Comparison of ENCODE assay signal across 17 cellular contexts in the genomic region with DNA sequence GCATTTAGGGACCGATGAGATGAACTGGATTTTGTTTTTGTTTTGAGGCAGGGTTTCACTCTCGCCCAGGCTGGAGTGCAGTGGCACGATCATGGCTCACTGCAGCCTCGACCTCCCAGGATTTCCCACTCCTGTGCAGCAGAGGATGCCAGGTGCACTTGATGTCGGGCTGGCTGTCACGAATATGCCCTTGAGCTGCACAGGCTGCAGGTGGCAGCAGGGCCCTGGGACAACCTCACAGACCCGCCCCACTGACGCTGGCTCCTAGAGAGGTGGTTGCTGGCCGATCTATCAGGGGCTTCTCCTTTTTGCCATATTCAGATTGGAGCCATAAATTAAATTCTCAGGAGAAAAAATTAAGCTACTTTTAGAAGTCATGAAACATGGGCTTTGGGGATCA. TPM values are rescaled to one million over a fixed set of nuclear protein-coding genes. Genes with fewer than 3 reads are reported as not detected.
A peak's percentile ranks its signal among the peaks of the same experiment; 100 is the strongest.
DNase-seq lines count a peak whose midpoint lies in the region; ATAC-seq and TF ChIP-seq lines count a peak whose summit lies in the region.
"Had no signal": no experiment of that assay in that cellular context is flagged by ENCODE, and none has a peak within 500 bp of the region (broad histone marks: within the 10 kb centered on the region; RNA-seq: fewer than 3 reads in every experiment).

No MANE protein-coding gene starts in this region.

- H3K4me3 Mint-ChIP-seq in stimulated activated effector memory CD8-positive, alpha-beta T cell treated with anti-CD3 and anti-CD28 coated beads, Interleukin-12 subunit alpha, Interleukin-12 subunit beta, amount 100 ng/mL, for 72 hours = no peak overlapping the region
- H3K4me3 Mint-ChIP-seq: activated CD4-positive, alpha-beta T cell treated with anti-CD3 and anti-CD28 coated beads, Interleukin-2, amount 10 ng/mL, durations not matched to agents 24 days and 14 days; neural crest cell; type B pancreatic cell had no signal

- H3K4me3 ChIP-seq in mucosa of descending colon (no peak overlapping the region), ascending aorta (no peak overlapping the region)
- H3K4me3 ChIP-seq: colonic mucosa, smooth muscle cell had no signal

- no peak overlapping the region for H3K27ac Mint-ChIP-seq in stimulated activated effector memory CD8-positive, alpha-beta T cell treated with anti-CD3 and anti-CD28 coated beads, Interleukin-12 subunit alpha, Interleukin-12 subunit beta, amount 100 ng/mL, for 72 hours
- H3K27ac Mint-ChIP-seq: activated naive CD4-positive, alpha-beta T cell treated with anti-CD3 and anti-CD28 coated beads, Interleukin-2, amount 50 U/mL, for 72 hours; type B pancreatic cell had no signal

- TF ChIP-seq CTCF in mucosa of descending colon (IDR thresholded peaks at IDR 0.05) (no peak), ascending aorta (IDR thresholded peaks at IDR 0.05) (no peak)

- no peaks in the 10 kb centered on the region for H3K36me3 Mint-ChIP-seq in stimulated activated effector memory CD8-positive, alpha-beta T cell treated with anti-CD3 and anti-CD28 coated beads, Interleukin-12 subunit alpha, Interleukin-12 subunit beta, amount 100 ng/mL, for 72 hours
- H3K36me3 Mint-ChIP-seq: type B pancreatic cell had no signal

- H3K4me1 Mint-ChIP-seq in stimulated activated effector memory CD8-positive, alpha-beta T cell treated with anti-CD3 and anti-CD28 coated beads, Interleukin-12 subunit alpha, Interleukin-12 subunit beta, amount 100 ng/mL, for 72 hours = peaks cover 5% of the 10 kb centered on the region

- H3K9me3 Mint-ChIP-seq in stimulated activated effector memory CD8-positive, alpha-beta T cell treated with anti-CD3 and anti-CD28 coated beads, Interleukin-12 subunit alpha, Interleukin-12 subunit beta, amount 100 ng/mL, for 72 hours = peaks cover 2% of the 10 kb centered on the region
- H3K9me3 Mint-ChIP-seq: type B pancreatic cell had no signal

- H3K27me3 ChIP-seq in ascending aorta = no peaks in the 10 kb centered on the region
- H3K27me3 ChIP-seq: colonic mucosa, foreskin keratinocyte had no signal

- no peak overlapping the region for H3K27ac ChIP-seq in ascending aorta
- H3K27ac ChIP-seq: colonic mucosa had no signal

- peaks cover 2% of the 10 kb centered on the region for H3K4me1 ChIP-seq in mucosa of descending colon (ENCODE audit: low read depth)
- H3K4me1 ChIP-seq in ascending aorta = no peaks in the 10 kb centered on the region
- H3K4me1 ChIP-seq: colonic mucosa had no signal

- intact Hi-C loops in mucosa of descending colon (cut with DNase I, micrococcal nuclease) (no loop called here), ascending aorta (cut with DNase I) (no loop called here)

- H3K36me3 ChIP-seq in mucosa of descending colon (ENCODE audit: low read depth) (no peaks in the 10 kb centered on the region), ascending aorta (no peaks in the 10 kb centered on the region)
- H3K36me3 ChIP-seq: colonic mucosa had no signal

- peak; percentile 57 for ATAC-seq in mucosa of descending colon
- ATAC-seq in GM21526 (IDR thresholded peaks at IDR 0.05; ENCODE audit: low FRiP score, unreplicated experiment) = no peak
- no peak for ATAC-seq in stimulated activated effector memory CD8-positive, alpha-beta T cell treated with anti-CD3 and anti-CD28 coated beads, Interleukin-12 subunit alpha, Interleukin-12 subunit beta, amount 100 ng/mL, for 72 hours
- ATAC-seq: foreskin keratinocyte had no signal

- DNase-seq in NCI-H748 (lab: John Stamatoyannopoulos, UW; ENCODE audit: unreplicated experiment) (peak; percentile 43), NCI-H748 treated with DMSO at 0.1 percent for 48 hours (lab: John Stamatoyannopoulos, UW) (no peak), HT-29 (ENCODE audit: low spot score) (peak; percentile 41), SHP77 (lab: John Stamatoyannopoulos, UW) (peak; percentile 68 to 81), mucosa of descending colon (no peak), ascending aorta (ENCODE audit: low spot score in 2 of 2) (no peak)
- DNase-seq in stimulated activated effector memory CD8-positive, alpha-beta T cell treated with anti-CD3 and anti-CD28 coated beads, Interleukin-12 subunit alpha, Interleukin-12 subunit beta, amount 100 ng/mL, for 72 hours (ENCODE audit: low spot score in 2 of 2) = no peak
- DNase-seq: activated CD4-positive, alpha-beta T cell treated with anti-CD3 and anti-CD28 coated beads, Interleukin-2, amount 10 ng/mL, durations not matched to agents 24 days and 14 days; colonic mucosa; foreskin keratinocyte; kidney; SK-N-SH had no signal

- H3K9me3 ChIP-seq in mucosa of descending colon = no peaks in the 10 kb centered on the region
- no peaks in the 10 kb centered on the region for H3K9me3 ChIP-seq in ascending aorta
- H3K9me3 ChIP-seq: colonic mucosa, SK-N-SH had no signal

RNA-seq across cellular contexts. Expression of gene NQO2, which starts 32.2 kb away (rescaled TPM):
- 24.4 and 28.5 TPM in 2 replicates for total RNA-seq in HT-29 (2014; rRNA removed; shearing (Covaris generic))
- 10 to 100 TPM; 13.4 to 24.1 (median 23.2) TPM for total RNA-seq in mucosa of descending colon
- total RNA-seq in ascending aorta = 7.7 TPM

RNA-seq across cellular contexts. Expression of gene RIPK1, which starts 36.4 kb away (rescaled TPM):
- total RNA-seq in HT-29 (2014; rRNA removed; shearing (Covaris generic)) = 11.7 and 12.6 TPM in 2 replicates
- total RNA-seq in mucosa of descending colon (10 to 100 TPM; 33.1 to 41.9 (median 35.8) TPM), ascending aorta (20.1 TPM)

Comparison
In these comparisons a context has a peak if more than half of its experiments do, and no peak if none do; other contexts are left out.
1. DNase-seq: peak in NCI-H748 (single experiment), HT-29 (single experiment) and SHP77 (2 of 2); none in NCI-H748 treated with DMSO at 0.1 percent for 48 hours (single experiment), mucosa of descending colon (0 of 3), ascending aorta (0 of 2) and stimulated activated effector memory CD8-positive, alpha-beta T cell treated with anti-CD3 and anti-CD28 coated beads, Interleukin-12 subunit alpha, Interleukin-12 subunit beta, amount 100 ng/mL, for 72 hours (0 of 2).